8 cellular contexts compared by ENCODE assay signal in the genomic region with DNA sequence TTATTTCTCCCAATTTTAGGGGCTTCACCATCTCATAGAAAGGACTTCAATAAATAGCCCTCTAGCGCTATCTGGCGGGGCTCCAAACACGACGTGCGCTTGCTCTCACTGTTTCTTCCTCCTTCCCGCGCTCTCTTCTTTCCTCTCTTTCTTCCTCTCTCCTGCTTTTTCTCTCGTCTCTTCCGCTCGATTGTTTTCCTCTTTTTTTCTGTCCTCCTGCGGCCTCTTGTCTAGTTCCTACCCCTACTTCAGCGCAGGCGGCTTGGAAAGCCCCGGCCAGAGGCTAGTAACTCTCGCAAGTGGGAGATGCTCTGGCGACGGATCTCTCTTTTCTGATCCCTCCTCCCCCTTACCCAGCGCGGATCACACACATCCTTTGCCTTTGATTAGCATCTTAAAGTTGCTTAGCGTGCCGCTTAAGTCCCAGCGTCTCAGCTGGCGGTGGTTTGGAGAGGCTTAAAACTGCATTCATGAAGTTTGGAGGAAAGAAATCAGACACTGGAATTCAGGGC. TPM values are rescaled to one million over a fixed set of nuclear protein-coding genes. Genes with fewer than 3 reads are reported as not detected.
A peak's percentile ranks its signal among the peaks of the same experiment; 100 is the strongest.
DNase-seq lines count a peak whose midpoint lies in the region; ATAC-seq and TF ChIP-seq lines count a peak whose summit lies in the region.

No MANE protein-coding gene starts in this region.

- no peak for ATAC-seq in GM18861 (IDR thresholded peaks at IDR 0.05; ENCODE audit: unreplicated experiment)
- no peak for ATAC-seq in T-cell (replicated peaks in 1 of 4)

- H3K27ac Mint-ChIP-seq in osteocyte (ENCODE audit: unreplicated experiment), result no peak overlapping the region
- peak overlapping the region in 1 of 2 donors; percentile 69 for H3K27ac Mint-ChIP-seq in T-cell

- peak overlapping the region; percentile 35 for H3K4me3 ChIP-seq in GM06990 (replicated peaks; ENCODE audit: low read depth, low read length)

- TF ChIP-seq CTCF in GM06990 (IDR thresholded peaks at IDR 0.05; ENCODE audit: insufficient read depth, low read length, poor library complexity, severe bottlenecking), result peak; percentile 63
- TF ChIP-seq CTCF in osteocyte (IDR thresholded peaks at IDR 0.05), result peak; percentile 68

- H3K9me3 Mint-ChIP-seq in osteocyte (ENCODE audit: unreplicated experiment) (peaks cover 3% of the 10 kb centered on the region), T-cell (peaks cover 7 to 14% (median 8%) of the 10 kb centered on the region in 3 donors)

- H3K36me3 ChIP-seq in GM06990 (ENCODE audit: control insufficient read depth, insufficient read depth, low read length), result no peaks in the 10 kb centered on the region

- no peak for TF ChIP-seq POLR2A in erythroblast (IDR thresholded peaks at IDR 0.05; ENCODE audit: low read length)

- H3K27me3 Mint-ChIP-seq in osteocyte (ENCODE audit: unreplicated experiment) (peaks cover 89% of the 10 kb centered on the region), T-cell (peaks cover 80 to 88% of the 10 kb centered on the region in 2 donors)

- CTCF ChIA-PET in T-cell (lab: Charles Lee), result no interaction called here

- peaks cover 34% of the 10 kb centered on the region for H3K36me3 Mint-ChIP-seq in osteocyte (ENCODE audit: unreplicated experiment)
- H3K36me3 Mint-ChIP-seq in T-cell, result peaks cover 3% of the 10 kb centered on the region

- POLR2A ChIA-PET in T-cell (lab: Charles Lee), result no interaction called here

- no peak for DNase-seq in GM06990 (ENCODE audit: extremely low read depth, insufficient read length)
- peak; percentile 56 for DNase-seq in NCI-H226
- DNase-seq in erythroblast (lab: John Stamatoyannopoulos, UW), result peak; percentile 54 to 69
- no peak for DNase-seq in osteocyte (ENCODE audit: extremely low spot score, unreplicated experiment)
- DNase-seq in occipital lobe (lab: John Stamatoyannopoulos, UW), result no peak
- no peak for DNase-seq in NCI-H1092 treated with DMSO at 0.1 percent for 48 hours (lab: John Stamatoyannopoulos, UW)
- no peak for DNase-seq in T-cell

- H3K27me3 ChIP-seq in GM06990 (replicated peaks; ENCODE audit: control insufficient read depth, insufficient read depth, low read length), result no peaks in the 10 kb centered on the region; the same call in 1 of the 2 replicates

- H3K4me3 Mint-ChIP-seq in osteocyte (ENCODE audit: unreplicated experiment) (peak overlapping the region; percentile 67), T-cell (no peak overlapping the region)

- H3K4me1 Mint-ChIP-seq in osteocyte (ENCODE audit: unreplicated experiment), result peaks cover 50% of the 10 kb centered on the region
- H3K4me1 Mint-ChIP-seq in T-cell, result peaks cover 26 to 28% (median 26%) of the 10 kb centered on the region in 3 donors

RNA-seq across cellular contexts. Expression of gene MEIS2, which starts 6.2 kb away (rescaled TPM):
- total RNA-seq in osteocyte, result 79.9 and 82.8 TPM in 2 replicates
- total RNA-seq in occipital lobe, result 151 TPM
- total RNA-seq in T-cell, result under 1 TPM in 2 of 5 donors, not detected in 3; 0.38 to 0.54 TPM

Comparison
In these comparisons a context has a peak if more than half of its experiments do, and no peak if none do; other contexts are left out.
1. DNase-seq: peak in NCI-H226 (single experiment) and erythroblast (2 of 2); none in GM06990 (single experiment), osteocyte (single experiment), occipital lobe (single experiment), NCI-H1092 treated with DMSO at 0.1 percent for 48 hours (single experiment) and T-cell (0 of 34).
2. RNA of gene MEIS2, which starts 6.2 kb away (total RNA-seq): 151 TPM in occipital lobe (single experiment) and 79.9 to 82.8 TPM in osteocyte; 0.38 to 0.54 TPM in T-cell; every median in the first group is over 10 times any median in the second.